1 cellular context compared by ENCODE assay signal in genomic region chr1:40862008-40862863, GRCh38.
TF ChIP-seq lines count a peak whose summit lies in the region.

A gene with protein sequence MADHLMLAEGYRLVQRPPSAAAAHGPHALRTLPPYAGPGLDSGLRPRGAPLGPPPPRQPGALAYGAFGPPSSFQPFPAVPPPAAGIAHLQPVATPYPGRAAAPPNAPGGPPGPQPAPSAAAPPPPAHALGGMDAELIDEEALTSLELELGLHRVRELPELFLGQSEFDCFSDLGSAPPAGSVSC (minus strand): TSS chr1:40862363. CDS start chr1:40862127, 236 bp downstream.

TF ChIP-seq in K562, 482 proteins besides CTCF, POLR2A, EP300 and RAD21 (continued from another document and continues in another):
- TF ChIP-seq, protein P1, sequence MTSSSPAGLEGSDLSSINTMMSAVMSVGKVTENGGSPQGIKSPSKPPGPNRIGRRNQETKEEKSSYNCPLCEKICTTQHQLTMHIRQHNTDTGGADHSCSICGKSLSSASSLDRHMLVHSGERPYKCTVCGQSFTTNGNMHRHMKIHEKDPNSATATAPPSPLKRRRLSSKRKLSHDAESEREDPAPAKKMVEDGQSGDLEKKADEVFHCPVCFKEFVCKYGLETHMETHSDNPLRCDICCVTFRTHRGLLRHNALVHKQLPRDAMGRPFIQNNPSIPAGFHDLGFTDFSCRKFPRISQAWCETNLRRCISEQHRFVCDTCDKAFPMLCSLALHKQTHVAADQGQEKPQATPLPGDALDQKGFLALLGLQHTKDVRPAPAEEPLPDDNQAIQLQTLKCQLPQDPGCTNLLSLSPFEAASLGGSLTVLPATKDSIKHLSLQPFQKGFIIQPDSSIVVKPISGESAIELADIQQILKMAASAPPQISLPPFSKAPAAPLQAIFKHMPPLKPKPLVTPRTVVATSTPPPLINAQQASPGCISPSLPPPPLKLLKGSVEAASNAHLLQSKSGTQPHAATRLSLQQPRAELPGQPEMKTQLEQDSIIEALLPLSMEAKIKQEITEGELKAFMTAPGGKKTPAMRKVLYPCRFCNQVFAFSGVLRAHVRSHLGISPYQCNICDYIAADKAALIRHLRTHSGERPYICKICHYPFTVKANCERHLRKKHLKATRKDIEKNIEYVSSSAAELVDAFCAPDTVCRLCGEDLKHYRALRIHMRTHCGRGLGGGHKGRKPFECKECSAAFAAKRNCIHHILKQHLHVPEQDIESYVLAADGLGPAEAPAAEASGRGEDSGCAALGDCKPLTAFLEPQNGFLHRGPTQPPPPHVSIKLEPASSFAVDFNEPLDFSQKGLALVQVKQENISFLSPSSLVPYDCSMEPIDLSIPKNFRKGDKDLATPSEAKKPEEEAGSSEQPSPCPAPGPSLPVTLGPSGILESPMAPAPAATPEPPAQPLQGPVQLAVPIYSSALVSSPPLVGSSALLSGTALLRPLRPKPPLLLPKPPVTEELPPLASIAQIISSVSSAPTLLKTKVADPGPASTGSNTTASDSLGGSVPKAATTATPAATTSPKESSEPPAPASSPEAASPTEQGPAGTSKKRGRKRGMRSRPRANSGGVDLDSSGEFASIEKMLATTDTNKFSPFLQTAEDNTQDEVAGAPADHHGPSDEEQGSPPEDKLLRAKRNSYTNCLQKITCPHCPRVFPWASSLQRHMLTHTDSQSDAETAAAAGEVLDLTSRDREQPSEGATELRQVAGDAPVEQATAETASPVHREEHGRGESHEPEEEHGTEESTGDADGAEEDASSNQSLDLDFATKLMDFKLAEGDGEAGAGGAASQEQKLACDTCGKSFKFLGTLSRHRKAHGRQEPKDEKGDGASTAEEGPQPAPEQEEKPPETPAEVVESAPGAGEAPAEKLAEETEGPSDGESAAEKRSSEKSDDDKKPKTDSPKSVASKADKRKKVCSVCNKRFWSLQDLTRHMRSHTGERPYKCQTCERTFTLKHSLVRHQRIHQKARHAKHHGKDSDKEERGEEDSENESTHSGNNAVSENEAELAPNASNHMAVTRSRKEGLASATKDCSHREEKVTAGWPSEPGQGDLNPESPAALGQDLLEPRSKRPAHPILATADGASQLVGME (CRISPR knock-in tag; IDR thresholded peaks at IDR 0.05), result 0 out of 2 replicates have a peak, but pooled peaks have one; percentile 52
- TF ChIP-seq, protein P2, sequence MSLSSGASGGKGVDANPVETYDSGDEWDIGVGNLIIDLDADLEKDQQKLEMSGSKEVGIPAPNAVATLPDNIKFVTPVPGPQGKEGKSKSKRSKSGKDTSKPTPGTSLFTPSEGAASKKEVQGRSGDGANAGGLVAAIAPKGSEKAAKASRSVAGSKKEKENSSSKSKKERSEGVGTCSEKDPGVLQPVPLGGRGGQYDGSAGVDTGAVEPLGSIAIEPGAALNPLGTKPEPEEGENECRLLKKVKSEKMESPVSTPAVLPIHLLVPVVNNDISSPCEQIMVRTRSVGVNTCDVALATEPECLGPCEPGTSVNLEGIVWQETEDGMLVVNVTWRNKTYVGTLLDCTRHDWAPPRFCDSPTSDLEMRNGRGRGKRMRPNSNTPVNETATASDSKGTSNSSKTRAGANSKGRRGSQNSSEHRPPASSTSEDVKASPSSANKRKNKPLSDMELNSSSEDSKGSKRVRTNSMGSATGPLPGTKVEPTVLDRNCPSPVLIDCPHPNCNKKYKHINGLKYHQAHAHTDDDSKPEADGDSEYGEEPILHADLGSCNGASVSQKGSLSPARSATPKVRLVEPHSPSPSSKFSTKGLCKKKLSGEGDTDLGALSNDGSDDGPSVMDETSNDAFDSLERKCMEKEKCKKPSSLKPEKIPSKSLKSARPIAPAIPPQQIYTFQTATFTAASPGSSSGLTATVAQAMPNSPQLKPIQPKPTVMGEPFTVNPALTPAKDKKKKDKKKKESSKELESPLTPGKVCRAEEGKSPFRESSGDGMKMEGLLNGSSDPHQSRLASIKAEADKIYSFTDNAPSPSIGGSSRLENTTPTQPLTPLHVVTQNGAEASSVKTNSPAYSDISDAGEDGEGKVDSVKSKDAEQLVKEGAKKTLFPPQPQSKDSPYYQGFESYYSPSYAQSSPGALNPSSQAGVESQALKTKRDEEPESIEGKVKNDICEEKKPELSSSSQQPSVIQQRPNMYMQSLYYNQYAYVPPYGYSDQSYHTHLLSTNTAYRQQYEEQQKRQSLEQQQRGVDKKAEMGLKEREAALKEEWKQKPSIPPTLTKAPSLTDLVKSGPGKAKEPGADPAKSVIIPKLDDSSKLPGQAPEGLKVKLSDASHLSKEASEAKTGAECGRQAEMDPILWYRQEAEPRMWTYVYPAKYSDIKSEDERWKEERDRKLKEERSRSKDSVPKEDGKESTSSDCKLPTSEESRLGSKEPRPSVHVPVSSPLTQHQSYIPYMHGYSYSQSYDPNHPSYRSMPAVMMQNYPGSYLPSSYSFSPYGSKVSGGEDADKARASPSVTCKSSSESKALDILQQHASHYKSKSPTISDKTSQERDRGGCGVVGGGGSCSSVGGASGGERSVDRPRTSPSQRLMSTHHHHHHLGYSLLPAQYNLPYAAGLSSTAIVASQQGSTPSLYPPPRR (CRISPR knock-in tag; IDR thresholded peaks at IDR 0.05; ENCODE audit: borderline replicate concordance), result no peak
- no peak; the same call in 1 of the 2 replicates for TF ChIP-seq ZBTB1 (CRISPR knock-in tag; IDR thresholded peaks at IDR 0.05; ENCODE audit: borderline replicate concordance, low read depth)
- TF ChIP-seq POLR3A (IDR thresholded peaks at IDR 0.05; ENCODE audit: borderline replicate concordance, extremely low read depth, insufficient read depth, insufficient read length), result no peak
- TF ChIP-seq MNT (conservative IDR thresholded peaks at IDR 0.05), result 0 out of 4 replicates have a peak, but pooled peaks have one; percentile 33 to 45
- peak; percentile 15; the same call in 1 of the 2 replicates for TF ChIP-seq EP400 (IDR thresholded peaks at IDR 0.05)
- no peak for TF ChIP-seq RNF2 (IDR thresholded peaks at IDR 0.05)
- TF ChIP-seq, protein P3, sequence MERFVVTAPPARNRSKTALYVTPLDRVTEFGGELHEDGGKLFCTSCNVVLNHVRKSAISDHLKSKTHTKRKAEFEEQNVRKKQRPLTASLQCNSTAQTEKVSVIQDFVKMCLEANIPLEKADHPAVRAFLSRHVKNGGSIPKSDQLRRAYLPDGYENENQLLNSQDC (CRISPR knock-in tag; IDR thresholded peaks at IDR 0.05), result no peak
- 0 out of 2 replicates have a peak, but pooled peaks have one; percentile 9 for TF ChIP-seq MXI1 (IDR thresholded peaks at IDR 0.05; ENCODE audit: low read depth, low read length)
- TF ChIP-seq ZBTB7A (IDR thresholded peaks at IDR 0.05; ENCODE audit: borderline replicate concordance, control insufficient read depth, low read depth, low read length), result peak; percentile 16; the same call in 1 of the 2 replicates
- TF ChIP-seq, protein P4, sequence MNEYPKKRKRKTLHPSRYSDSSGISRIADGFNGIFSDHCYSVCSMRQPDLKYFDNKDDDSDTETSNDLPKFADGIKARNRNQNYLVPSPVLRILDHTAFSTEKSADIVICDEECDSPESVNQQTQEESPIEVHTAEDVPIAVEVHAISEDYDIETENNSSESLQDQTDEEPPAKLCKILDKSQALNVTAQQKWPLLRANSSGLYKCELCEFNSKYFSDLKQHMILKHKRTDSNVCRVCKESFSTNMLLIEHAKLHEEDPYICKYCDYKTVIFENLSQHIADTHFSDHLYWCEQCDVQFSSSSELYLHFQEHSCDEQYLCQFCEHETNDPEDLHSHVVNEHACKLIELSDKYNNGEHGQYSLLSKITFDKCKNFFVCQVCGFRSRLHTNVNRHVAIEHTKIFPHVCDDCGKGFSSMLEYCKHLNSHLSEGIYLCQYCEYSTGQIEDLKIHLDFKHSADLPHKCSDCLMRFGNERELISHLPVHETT (CRISPR knock-in tag; conservative IDR thresholded peaks at IDR 0.05 in 1 of 2, IDR thresholded peaks at IDR 0.05 in 1 of 2), result no peak
- no peak for TF ChIP-seq PHB2 (IDR thresholded peaks at IDR 0.05; ENCODE audit: low read depth)
- TF ChIP-seq, protein P5, sequence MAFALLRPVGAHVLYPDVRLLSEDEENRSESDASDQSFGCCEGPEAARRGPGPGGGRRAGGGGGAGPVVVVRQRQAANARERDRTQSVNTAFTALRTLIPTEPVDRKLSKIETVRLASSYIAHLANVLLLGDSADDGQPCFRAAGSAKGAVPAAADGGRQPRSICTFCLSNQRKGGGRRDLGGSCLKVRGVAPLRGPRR (CRISPR knock-in tag; IDR thresholded peaks at IDR 0.05), result no peak
- peak; percentile 80 for TF ChIP-seq NFYB (IDR thresholded peaks at IDR 0.05; ENCODE audit: extremely low read depth, insufficient read length)
- no peak for TF ChIP-seq ZNF644 (tag; IDR thresholded peaks at IDR 0.05; ENCODE audit: low read depth)
- no peak for TF ChIP-seq ELF1 (tag; IDR thresholded peaks at IDR 0.05)
- TF ChIP-seq SIRT6 (IDR thresholded peaks at IDR 0.05; ENCODE audit: low read depth, low read length), result no peak
- no peak for TF ChIP-seq REST (CRISPR knock-in tag; IDR thresholded peaks at IDR 0.05; ENCODE audit: low read depth)
- TF ChIP-seq BRD4 (IDR thresholded peaks at IDR 0.05), result no peak
- TF ChIP-seq CBX1 (IDR thresholded peaks at IDR 0.05; ENCODE audit: low read depth), result no peak
- TF ChIP-seq NCOA4 (IDR thresholded peaks at IDR 0.05; ENCODE audit: partially characterized antibody), result no peak
- TF ChIP-seq ZBTB9 (CRISPR knock-in tag; IDR thresholded peaks at IDR 0.05), result no peak
- TF ChIP-seq, protein P6, sequence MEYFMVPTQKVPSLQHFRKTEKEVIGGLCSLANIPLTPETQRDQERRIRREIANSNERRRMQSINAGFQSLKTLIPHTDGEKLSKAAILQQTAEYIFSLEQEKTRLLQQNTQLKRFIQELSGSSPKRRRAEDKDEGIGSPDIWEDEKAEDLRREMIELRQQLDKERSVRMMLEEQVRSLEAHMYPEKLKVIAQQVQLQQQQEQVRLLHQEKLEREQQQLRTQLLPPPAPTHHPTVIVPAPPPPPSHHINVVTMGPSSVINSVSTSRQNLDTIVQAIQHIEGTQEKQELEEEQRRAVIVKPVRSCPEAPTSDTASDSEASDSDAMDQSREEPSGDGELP (CRISPR knock-in tag; IDR thresholded peaks at IDR 0.05; ENCODE audit: borderline replicate concordance), result peak; percentile 82
- TF ChIP-seq ZKSCAN3 (CRISPR knock-in tag; IDR thresholded peaks at IDR 0.05), result no peak
- TF ChIP-seq KLF16 (IDR thresholded peaks at IDR 0.05), result no peak
- peak; percentile 80 for TF ChIP-seq SMC3 (conservative IDR thresholded peaks at IDR 0.05; ENCODE audit: insufficient read depth, low read depth, low read length)
- no peak for TF ChIP-seq ATF4 (CRISPR knock-in tag; IDR thresholded peaks at IDR 0.05)
- no peak for TF ChIP-seq FOXJ3 (CRISPR knock-in tag; IDR thresholded peaks at IDR 0.05)
- TF ChIP-seq, protein P7, sequence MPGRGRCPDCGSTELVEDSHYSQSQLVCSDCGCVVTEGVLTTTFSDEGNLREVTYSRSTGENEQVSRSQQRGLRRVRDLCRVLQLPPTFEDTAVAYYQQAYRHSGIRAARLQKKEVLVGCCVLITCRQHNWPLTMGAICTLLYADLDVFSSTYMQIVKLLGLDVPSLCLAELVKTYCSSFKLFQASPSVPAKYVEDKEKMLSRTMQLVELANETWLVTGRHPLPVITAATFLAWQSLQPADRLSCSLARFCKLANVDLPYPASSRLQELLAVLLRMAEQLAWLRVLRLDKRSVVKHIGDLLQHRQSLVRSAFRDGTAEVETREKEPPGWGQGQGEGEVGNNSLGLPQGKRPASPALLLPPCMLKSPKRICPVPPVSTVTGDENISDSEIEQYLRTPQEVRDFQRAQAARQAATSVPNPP (IDR thresholded peaks at IDR 0.05; ENCODE audit: borderline replicate concordance, insufficient read depth, insufficient read length), result no peak
- no peak for TF ChIP-seq BDP1 (IDR thresholded peaks at IDR 0.05; ENCODE audit: insufficient read depth, insufficient read length)
